In the genomic region with DNA sequence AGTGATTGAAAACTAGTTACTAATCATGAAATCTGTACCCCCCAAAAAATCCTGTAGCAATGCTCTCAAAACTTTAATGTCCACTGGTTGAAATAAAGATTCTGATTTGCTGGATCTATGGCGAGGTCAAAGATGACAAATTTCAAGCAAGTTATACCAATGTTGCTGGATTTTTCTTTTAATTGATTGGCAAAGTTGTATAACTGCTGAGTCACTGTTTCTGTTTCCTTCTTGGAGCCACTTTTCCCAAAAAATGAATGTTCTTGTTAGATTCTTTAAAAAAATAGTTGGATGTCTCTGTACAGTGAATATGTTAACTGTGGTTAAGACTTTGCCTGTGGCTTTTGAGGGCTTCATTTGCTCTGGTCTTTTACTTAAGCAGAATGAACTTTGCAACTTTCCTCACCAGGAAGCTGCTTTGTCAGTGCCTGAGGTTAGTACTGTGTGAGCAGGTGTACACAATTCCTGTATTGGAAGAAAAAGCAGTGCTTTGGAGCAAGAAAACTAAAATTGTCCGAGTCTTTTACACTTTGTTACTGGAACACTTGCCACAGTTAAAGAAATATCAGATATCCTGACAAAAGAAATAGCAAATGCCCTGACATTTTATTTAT, we compare ENCODE assay signal across 24 cellular contexts.
A peak's percentile ranks its signal among the peaks of the same experiment; 100 is the strongest.
DNase-seq lines count a peak whose midpoint lies in the region; ATAC-seq, FAIRE-seq and TF ChIP-seq lines count a peak whose summit lies in the region.
"Had no signal": no experiment of that assay in that cellular context is flagged by ENCODE, and none has a peak within 500 bp of the region (broad histone marks: within the 10 kb centered on the region; RNA-seq: fewer than 3 reads in every experiment).

No MANE protein-coding gene starts in this region.

- no peak overlapping the region for H3K56ac ChIP-seq in H1 (replicated peaks; ENCODE audit: insufficient read length, low read depth, low read length)

- H2BK12ac ChIP-seq in H1 (ENCODE audit: low read depth, low read length), result no peak overlapping the region

- no peak overlapping the region for H2BK120ac ChIP-seq in H1 (replicated peaks; ENCODE audit: low read depth, low read length)

- DNase-seq in HT1080 (ENCODE audit: low read depth) (peak; percentile 7), RWPE1 (ENCODE audit: low spot score) (peak; percentile 0), H1 (ENCODE audit: low read depth in 1 of 2, low spot score in 2 of 2) (no peak), spleen (no peak), substantia nigra (lab: John Stamatoyannopoulos, UW) (no peak)
- DNase-seq in activated T-cell treated with anti-CD3 and anti-CD28 coated beads, Interleukin-2, amount 50 U/mL, for 48 hours, result no peak
- DNase-seq: activated B cell treated with CpG ODN at 0.5 μM for 24 hours; activated CD4-positive, alpha-beta T cell treated with anti-CD3 and anti-CD28 coated beads, Interleukin-2, amount 50 U/mL, for 48 hours; activated CD8-positive, alpha-beta memory T cell treated with anti-CD3 and anti-CD28 coated beads, Interleukin-2, amount 50 U/mL, for 4 hours; aorta; left lung; MG63; naive B cell; NCI-H1436 treated with DMSO at 0.1 percent for 48 hours; NCI-H2171; NCI-H524; stimulated activated CD4-positive, alpha-beta T cell treated with anti-CD3 and anti-CD28 coated beads, Interleukin-1b, Interleukin-23, amount 100 ng/mL, for 48 hours; trophoblast cell had no signal

- no peak overlapping the region for H4K8ac ChIP-seq in H1 (ENCODE audit: extremely low read depth, insufficient read depth, low read length)

- H4K20me1 ChIP-seq in H1 (replicated peaks in 1 of 2; ENCODE audit: control insufficient read depth in 1 of 2, insufficient read depth in 2 of 2, low read length in 2 of 2), result no peaks in the 10 kb centered on the region

- H2BK5ac ChIP-seq in H1 (ENCODE audit: low read depth, low read length), result no peak overlapping the region

- H4K91ac ChIP-seq in H1 (replicated peaks; ENCODE audit: insufficient read length, low read length), result no peak overlapping the region

- H3K4ac ChIP-seq in H1 (replicated peaks; ENCODE audit: insufficient read length, low read depth, low read length), result no peak overlapping the region

- intact Hi-C loops in spleen (cut with DNase I; ENCODE audit: low total_unique reads), result no loop called here

- TF ChIP-seq POLR2A in H1 (IDR thresholded peaks at IDR 0.05; ENCODE audit: control extremely low read depth in 1 of 2, low read depth in 2 of 2, low read length in 2 of 2) (no peak), spleen (IDR thresholded peaks at IDR 0.05) (no peak)

- H3K18ac ChIP-seq in H1 (ENCODE audit: extremely low read depth, low read length), result no peak overlapping the region

- no peaks in the 10 kb centered on the region for H3K27me3 ChIP-seq in H1 (replicated peaks in 1 of 4; ENCODE audit: control insufficient read depth in 3 of 4, extremely low read depth in 1 of 4, insufficient read depth in 3 of 4, low read length in 3 of 4)
- no peaks in the 10 kb centered on the region for H3K27me3 ChIP-seq in spleen (replicated peaks in 1 of 7)
- H3K27me3 ChIP-seq: foreskin keratinocyte, left lung, MG63 had no signal

- no peak for ATAC-seq in HG03175 (IDR thresholded peaks at IDR 0.05; ENCODE audit: unreplicated experiment)
- ATAC-seq: activated naive CD4-positive, alpha-beta T cell treated with anti-CD3 and anti-CD28 coated beads, Interleukin-2, amount 50 U/mL, for 72 hours; foreskin keratinocyte; GM12878; left lung had no signal

- FAIRE-seq in H1 (lab: Jason Lieb, UNC), result no peak
- FAIRE-seq: GM12878 had no signal

- no peak overlapping the region for H3K9ac ChIP-seq in H1 (replicated peaks in 1 of 4; ENCODE audit: extremely low read depth in 1 of 4, low read depth in 3 of 4, low read length in 3 of 4)

- no peak for TF ChIP-seq EP300 in H1 (IDR thresholded peaks at IDR 0.05; ENCODE audit: borderline replicate concordance in 1 of 2, low read depth in 2 of 2, low read length in 2 of 2)

- H3K14ac ChIP-seq in H1 (ENCODE audit: insufficient read length), result no peak overlapping the region

- TF ChIP-seq RAD21 in H1 (IDR thresholded peaks at IDR 0.05 in 1 of 2, conservative IDR thresholded peaks at IDR 0.05 in 1 of 2; ENCODE audit: low read depth in 2 of 2, low read length in 2 of 2), result no peak

- H3K79me2 ChIP-seq in H1 (ENCODE audit: control insufficient read depth in 1 of 2, insufficient read depth in 2 of 2, low read length in 2 of 2), result no peaks in the 10 kb centered on the region

- no peak overlapping the region for H3K4me3 ChIP-seq in H1 (ENCODE audit: extremely low read depth in 1 of 4, insufficient read depth in 2 of 4, low read depth in 3 of 4, low read length in 4 of 4)
- H3K4me3 ChIP-seq in spleen, result no peak overlapping the region
- H3K4me3 ChIP-seq: GM12878, left lung, MG63, skin epidermis had no signal

- no peak overlapping the region for H4K5ac ChIP-seq in H1 (ENCODE audit: insufficient read length, low read depth, low read length)

- H2BK20ac ChIP-seq in H1 (ENCODE audit: low read length), result no peak overlapping the region

- H2AK5ac ChIP-seq in H1 (ENCODE audit: low read depth, low read length), result no peak overlapping the region

- H3K36me3 ChIP-seq in H1 (ENCODE audit: control insufficient read depth in 2 of 4, insufficient read depth in 4 of 4, low read length in 3 of 4), result no peaks in the 10 kb centered on the region
- H3K36me3 ChIP-seq in spleen, result no peaks in the 10 kb centered on the region
- H3K36me3 ChIP-seq: left lung, MG63 had no signal

- peak overlapping the region; percentile 28 for H3K27ac ChIP-seq in 22Rv1
- H3K27ac ChIP-seq in RWPE1, result no peak overlapping the region
- H3K27ac ChIP-seq in H1 (ENCODE audit: low read depth, low read length), result no peak overlapping the region
- H3K27ac ChIP-seq in spleen, result no peak overlapping the region
- H3K27ac ChIP-seq in substantia nigra (ENCODE audit: low read depth, low read length, poor library complexity, severe bottlenecking), result no peak overlapping the region
- H3K27ac ChIP-seq: foreskin keratinocyte, left lung, skin epidermis had no signal

- no peak overlapping the region for H2AFZ ChIP-seq in H1 (ENCODE audit: low read length)

- no peaks in the 10 kb centered on the region for H3K4me1 ChIP-seq in H1 (replicated peaks in 1 of 4; ENCODE audit: control insufficient read depth in 3 of 4, insufficient read depth in 4 of 4, low read length in 3 of 4)
- no peaks in the 10 kb centered on the region for H3K4me1 ChIP-seq in spleen
- H3K4me1 ChIP-seq: foreskin keratinocyte, left lung had no signal

- TF ChIP-seq CTCF in 22Rv1 (IDR thresholded peaks at IDR 0.05), result no peak
- TF ChIP-seq CTCF in RWPE1 (conservative IDR thresholded peaks at IDR 0.05; ENCODE audit: low read depth), result no peak
- no peak for TF ChIP-seq CTCF in H1 (IDR thresholded peaks at IDR 0.05; ENCODE audit: control extremely low read depth in 1 of 3, insufficient read depth in 1 of 3, low read depth in 1 of 3, low read length in 3 of 3)
- TF ChIP-seq CTCF in spleen (IDR thresholded peaks at IDR 0.05 in 8 of 11, conservative IDR thresholded peaks at IDR 0.05 in 3 of 11), result no peak

- no peaks in the 10 kb centered on the region for H3K23me2 ChIP-seq in H1 (ENCODE audit: low read depth, low read length)

- no peak overlapping the region for H3K4me2 ChIP-seq in H1 (ENCODE audit: insufficient read depth in 1 of 2, low read depth in 2 of 2, low read length in 2 of 2)

- POLR2A ChIA-PET in RWPE1 (lab: Yijun Ruan, JAX; ENCODE audit: low non-redundant PET), result no interaction called here
- POLR2A ChIA-PET in H1 (lab: Charles Lee; ENCODE audit: partially characterized antibody), result no interaction called here

- H2BK15ac ChIP-seq in H1 (ENCODE audit: low read length), result no peak overlapping the region

- H3K9me3 ChIP-seq in H1 (ENCODE audit: insufficient read depth in 2 of 2, low read depth in 1 of 2, low read length in 1 of 2) (peaks cover 4 to 5% of the 10 kb centered on the region in 2 experiments; a peak in 2 of 4 replicates), spleen (no peaks in the 10 kb centered on the region)
- H3K9me3 ChIP-seq: left lung, MG63 had no signal

- CTCF ChIA-PET in RWPE1 (lab: Yijun Ruan, JAX) (interaction anchor here (0.6 to 0.8 kb wide), 3 partner anchors 14 to 136 kb away, joined by 3 read pairs; no protein-coding TSS in a partner anchor), H1 (lab: Charles Lee; ENCODE audit: partially characterized antibody) (no interaction called here)

- 86% methylated on average over 2 of the region's 2 CpGs; no CpG with 5 or more reads in 1 of the 2 experiments for WGBS in H1 (ENCODE audit: extremely low coverage in 1 of 2, insufficient coverage in 1 of 2, insufficient read length in 1 of 2, insufficient replicate concordance in 2 of 2, low coverage in 1 of 2, low lambda C conversion rate in 2 of 2, missing lambda C conversion rate in 1 of 2), 2 experiments
- 55 to 62% (median 57%) methylated on average over 2 of the region's 2 CpGs for WGBS in spleen, 5 donors

- H3K23ac ChIP-seq in H1 (ENCODE audit: insufficient read length), result no peak overlapping the region

- H3K79me1 ChIP-seq in H1 (ENCODE audit: low read depth, low read length), result no peaks in the 10 kb centered on the region

Comparison
In these comparisons a context has a peak if more than half of its experiments do, and no peak if none do; other contexts are left out.
1. DNase-seq: peak in HT1080 (single experiment) and RWPE1 (single experiment); none in H1 (0 of 2), activated T-cell treated with anti-CD3 and anti-CD28 coated beads, Interleukin-2, amount 50 U/mL, for 48 hours (0 of 2), spleen (single experiment) and substantia nigra (0 of 49).